19 cellular contexts compared by ENCODE assay signal in the genomic region with DNA sequence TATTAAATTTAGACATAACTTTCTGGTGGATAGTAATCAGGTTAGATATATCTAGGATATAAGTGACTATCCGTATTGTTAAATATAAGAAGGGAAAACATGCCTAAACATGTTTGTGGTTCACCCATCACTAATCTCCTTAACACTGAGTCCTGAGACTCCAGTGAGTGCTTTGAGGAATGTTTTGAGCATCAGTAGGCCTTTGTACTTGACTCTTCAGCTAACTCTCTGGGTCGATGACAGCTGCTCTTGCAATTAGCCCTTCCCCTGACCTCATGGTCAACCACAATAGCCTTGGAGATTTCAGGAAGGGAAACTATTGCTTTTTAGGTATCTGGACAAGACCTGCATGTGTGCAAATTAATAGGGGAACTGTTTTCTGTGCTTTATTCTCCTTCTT.
DNase-seq lines count a peak whose midpoint lies in the region; ATAC-seq and TF ChIP-seq lines count a peak whose summit lies in the region.
"Had no signal": no experiment of that assay in that cellular context is flagged by ENCODE, and none has a peak within 500 bp of the region (broad histone marks: within the 10 kb centered on the region; RNA-seq: fewer than 3 reads in every experiment).

No MANE protein-coding gene starts in this region.

- POLR2A ChIA-PET in MCF 10A (lab: Yijun Ruan, JAX): interaction anchor here (0.5 to 1.4 kb wide), 2 partner anchors 11 to 612 kb away, joined by 3 to 4 read pairs; no protein-coding TSS in a partner anchor

- H3K4me2 ChIP-seq in smooth muscle cell: no peak overlapping the region
- H3K4me2 ChIP-seq: KMS-11 had no signal

- TF ChIP-seq POLR2A in breast epithelium (IDR thresholded peaks at IDR 0.05): no peak

- H3K9me3 ChIP-seq in breast epithelium: no peaks in the 10 kb centered on the region
- no peaks in the 10 kb centered on the region for H3K9me3 ChIP-seq in smooth muscle cell (replicated peaks; ENCODE audit: low read depth)
- H3K9me3 ChIP-seq: body of pancreas, mucosa of descending colon, pancreas, Peyer's patch had no signal

- no peaks in the 10 kb centered on the region for H3K36me3 ChIP-seq in breast epithelium
- H3K36me3 ChIP-seq in smooth muscle cell (ENCODE audit: low read depth): no peaks in the 10 kb centered on the region
- H3K36me3 ChIP-seq: pancreas, Peyer's patch had no signal

- peak; percentile 96 for ATAC-seq in left ventricle myocardium superior
- ATAC-seq in left colon: no peak
- ATAC-seq in HG03442 (IDR thresholded peaks at IDR 0.05; ENCODE audit: unreplicated experiment): no peak
- ATAC-seq in GM18873 (IDR thresholded peaks at IDR 0.05; ENCODE audit: low FRiP score, unreplicated experiment): no peak
- ATAC-seq: body of pancreas, GM12878, mucosa of descending colon, pancreas had no signal

- H3K27ac ChIP-seq in breast epithelium: no peak overlapping the region
- peak overlapping the region; percentile 70 for H3K27ac ChIP-seq in smooth muscle cell (ENCODE audit: low read depth)
- H3K27ac ChIP-seq: body of pancreas, KMS-11, pancreas, Peyer's patch had no signal

- no peaks in the 10 kb centered on the region for H3K79me2 ChIP-seq in smooth muscle cell (ENCODE audit: low read depth)

- H3K9ac ChIP-seq in smooth muscle cell (ENCODE audit: low read depth): no peak overlapping the region
- H3K9ac ChIP-seq: KMS-11 had no signal

- no peak overlapping the region for H2AFZ ChIP-seq in smooth muscle cell (ENCODE audit: low read depth)

- no peak overlapping the region for H3K4me3 Mint-ChIP-seq in MCF 10A (ENCODE audit: unreplicated experiment)

- no peaks in the 10 kb centered on the region for H3K36me3 Mint-ChIP-seq in MCF 10A (ENCODE audit: insufficient read depth, unreplicated experiment)

- no peaks in the 10 kb centered on the region for H3K4me1 Mint-ChIP-seq in MCF 10A (ENCODE audit: insufficient read depth, unreplicated experiment)

- DNase-seq in MCF 10A (ENCODE audit: unreplicated experiment) (peak; percentile 8), breast epithelium (ENCODE audit: low spot score in 2 of 2) (no peak), astrocyte of the hippocampus (ENCODE audit: low read depth, low spot score) (peak; percentile 70), left ventricle myocardium superior (no peak), smooth muscle cell (lab: John Stamatoyannopoulos, UW; ENCODE audit: unreplicated experiment) (no peak), left colon (no peak)
- DNase-seq: 8988T; activated CD4-positive, CD25-positive, alpha-beta regulatory T cell; activated gamma-delta T cell; body of pancreas; mucosa of descending colon; NCI-H1694; NCI-H526 treated with DMSO at 0.1 percent for 48 hours; pancreas; Peyer's patch had no signal

- intact Hi-C loops in MCF 10A (cut with micrococcal nuclease): no loop called here
- intact Hi-C loops in breast epithelium (cut with DNase I; ENCODE audit: low total_unique reads): no loop called here
- intact Hi-C loops in left ventricle myocardium superior (cut with micrococcal nuclease): no loop called here
- intact Hi-C loops in left colon (cut with DNase I, micrococcal nuclease): no loop called here

- 37% methylated on average over 2 of the region's 2 CpGs for WGBS in smooth muscle cell (ENCODE audit: low lambda C conversion rate)

- no peak overlapping the region for H3K27ac Mint-ChIP-seq in MCF 10A (ENCODE audit: low read depth, unreplicated experiment)

- H3K27me3 ChIP-seq in breast epithelium (no peaks in the 10 kb centered on the region), smooth muscle cell (ENCODE audit: low read depth) (no peaks in the 10 kb centered on the region)
- H3K27me3 ChIP-seq: body of pancreas, pancreas, Peyer's patch had no signal

- no peaks in the 10 kb centered on the region for H3F3A ChIP-seq in smooth muscle cell (ENCODE audit: low read depth)

- TF ChIP-seq CTCF in MCF 10A (IDR thresholded peaks at IDR 0.05; ENCODE audit: unreplicated experiment) (no peak), breast epithelium (IDR thresholded peaks at IDR 0.05) (no peak), smooth muscle cell (IDR thresholded peaks at IDR 0.05; ENCODE audit: borderline replicate concordance, insufficient read depth, poor library complexity, severe bottlenecking) (no peak)

- no TSS peak for BruUV-seq in MCF 10A (replicated peaks; lab: Mats Ljungman, UMichigan)

- no peaks in the 10 kb centered on the region for H4K20me1 ChIP-seq in smooth muscle cell (ENCODE audit: low read depth)

- no peaks in the 10 kb centered on the region for H3K27me3 Mint-ChIP-seq in MCF 10A (ENCODE audit: insufficient read depth, unreplicated experiment)

- H3K4me1 ChIP-seq in breast epithelium (no peaks in the 10 kb centered on the region), smooth muscle cell (ENCODE audit: low read depth) (no peaks in the 10 kb centered on the region)
- H3K4me1 ChIP-seq: body of pancreas, pancreas, Peyer's patch had no signal

- H3K9me3 Mint-ChIP-seq in MCF 10A (ENCODE audit: unreplicated experiment): peaks cover 7% of the 10 kb centered on the region

- no peak overlapping the region for H3K4me3 ChIP-seq in breast epithelium
- H3K4me3 ChIP-seq in smooth muscle cell: no peak overlapping the region
- H3K4me3 ChIP-seq: body of pancreas, GM12878, mucosa of descending colon, pancreas, Peyer's patch had no signal

- CTCF ChIA-PET in MCF 10A (lab: Yijun Ruan, JAX): interaction anchor here (0.6 kb wide), 1 partner anchor 378 kb away, joined by 3 read pairs; no protein-coding TSS in a partner anchor

Comparison
In these comparisons a context has a peak if more than half of its experiments do, and no peak if none do; other contexts are left out.
1. DNase-seq: peak in MCF 10A (single experiment) and astrocyte of the hippocampus (single experiment); none in breast epithelium (0 of 2), left ventricle myocardium superior (single experiment), smooth muscle cell (single experiment) and left colon (0 of 2).